8 cellular contexts compared by ENCODE assay signal in genomic region chr1:28915036-28915895, GRCh38.
DNase-seq lines count a peak whose midpoint lies in the region; ATAC-seq and TF ChIP-seq lines count a peak whose summit lies in the region.

No MANE protein-coding gene starts in this region.

- DNase-seq in HPDE6-E6E7 (ENCODE audit: extremely low spot score) (peak; percentile 14), amniotic epithelial cell (ENCODE audit: low read depth) (peak; percentile 52)
- DNase-seq in stimulated activated CD4-positive, alpha-beta T cell treated with anti-CD3 and anti-CD28 coated beads, Interleukin-12 subunit alpha, Interleukin-12 subunit beta, amount 100 ng/mL, for 4 hours = peak; percentile 35

- H3K4me3 ChIP-seq in GM12875 (ENCODE audit: low read depth, low read length) = peak overlapping the region; percentile 51
- H3K4me3 ChIP-seq in iPS-18c (ENCODE audit: insufficient read depth, low read depth, low read length) = peak overlapping the region; percentile 85

- ATAC-seq in SK-N-SH treated with all-trans-retinoic acid at 6 μM for 48 hours (peak; percentile 53), GM21619 (IDR thresholded peaks at IDR 0.05; ENCODE audit: unreplicated experiment) (no peak), HG02870 (IDR thresholded peaks at IDR 0.05; ENCODE audit: unreplicated experiment) (no peak)

- no peak for TF ChIP-seq CTCF in GM12875 (IDR thresholded peaks at IDR 0.05; ENCODE audit: borderline replicate concordance, insufficient read depth, low read depth, low read length)

- no peaks in the 10 kb centered on the region for H3K9me3 ChIP-seq in iPS-18c (ENCODE audit: control insufficient read depth, insufficient read depth, low read length)

TF ChIP-seq in SK-N-SH treated with all-trans-retinoic acid at 6 μM for 48 hours, 23 proteins besides CTCF, POLR2A, EP300 and RAD21:
- no peak for TF ChIP-seq ZNF70 (CRISPR knock-in tag; IDR thresholded peaks at IDR 0.05)
- TF ChIP-seq RARB (CRISPR knock-in tag; IDR thresholded peaks at IDR 0.05) = no peak
- no peak for TF ChIP-seq ZNF8 (CRISPR knock-in tag; IDR thresholded peaks at IDR 0.05)
